In genomic region chr20:61802721-61803311, GRCh38 we compare ENCODE assay signal across 9 cellular contexts.
"Had no signal": no experiment of that assay in that cellular context is flagged by ENCODE, and none has a peak within 500 bp of the region (broad histone marks: within the 10 kb centered on the region; RNA-seq: fewer than 3 reads in every experiment).

No MANE protein-coding gene starts in this region.

- DNase-seq: activated effector memory CD4-positive, alpha-beta T cell treated with Interleukin-2 at 50 U/mL for 16 hours; activated T-cell treated with anti-CD3 and anti-CD28 coated beads, Interleukin-2, amount 50 U/mL, for 1 hour; effector memory CD8-positive, alpha-beta T cell; small intestine had no signal

- H3K27ac ChIP-seq: epithelial cell of prostate, hepatocyte, parathyroid adenoma had no signal

- H3K4me3 ChIP-seq: hepatocyte had no signal

- ATAC-seq: activated CD4-positive, CD25-positive, alpha-beta regulatory T cell treated with anti-CD3 and anti-CD28 coated beads, Interleukin-2, amount 50 U/mL, for 24 hours; effector memory CD8-positive, alpha-beta T cell; stimulated activated memory B cell treated with anti-CD40 and anti-IgM and Interleukin-4, amounts not matched to agents 10 μg/mL and 1 μg/mL and 100 μg/mL, for 72 hours had no signal

- H3K27me3 ChIP-seq: hepatocyte had no signal

- H3K4me1 ChIP-seq: parathyroid adenoma had no signal
